In the genomic region with DNA sequence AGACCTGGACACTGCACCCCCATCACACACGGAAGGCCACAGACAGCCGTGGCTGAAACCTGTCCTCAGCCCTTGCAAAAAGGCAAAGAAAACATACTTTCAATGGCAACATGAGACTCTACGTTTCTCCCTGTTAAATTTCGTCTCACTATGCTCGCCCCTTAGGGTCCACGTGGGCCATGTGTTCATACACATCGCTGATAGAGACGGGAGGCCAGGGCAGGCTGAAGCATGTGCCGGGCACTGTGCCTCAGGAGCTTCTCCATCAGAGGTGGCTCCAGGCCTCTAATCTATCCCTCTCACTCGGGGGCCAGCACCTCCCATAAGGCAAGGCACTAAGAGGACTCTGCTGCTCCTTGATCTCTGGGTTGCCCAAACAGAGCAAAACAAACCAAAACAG, we compare ENCODE assay signal across 19 cellular contexts.
"Had no signal": no experiment of that assay in that cellular context is flagged by ENCODE, and none has a peak within 500 bp of the region (broad histone marks: within the 10 kb centered on the region; RNA-seq: fewer than 3 reads in every experiment).

No MANE protein-coding gene starts in this region.

- H3K9me3 Mint-ChIP-seq: effector memory CD8-positive, alpha-beta T cell; type B pancreatic cell had no signal

- H3K4me3 Mint-ChIP-seq: dendritic cell treated with granulocyte-macrophage colony-stimulating factor and Interleukin-4, amounts not matched to agents 40 ng/mL and 50 ng/mL, for 4 days; effector memory CD8-positive, alpha-beta T cell; nephron; type B pancreatic cell had no signal

- ATAC-seq: effector memory CD8-positive, alpha-beta T cell; gastroesophageal sphincter; lower lobe of right lung; sciatic nerve had no signal

- H3K27me3 ChIP-seq: esophagus squamous epithelium, gastroesophageal sphincter, stomach had no signal

- H3K27ac Mint-ChIP-seq: dendritic cell treated with granulocyte-macrophage colony-stimulating factor and Interleukin-4, amounts not matched to agents 40 ng/mL and 50 ng/mL, for 4 days; effector memory CD8-positive, alpha-beta T cell; nephron had no signal

- H3K9me3 ChIP-seq: esophagus squamous epithelium, left ventricle myocardium inferior had no signal

- H3K4me3 ChIP-seq: esophagus squamous epithelium, gastroesophageal sphincter, left ventricle myocardium inferior, lower lobe of right lung, skin epidermis, stomach had no signal

- H3K27me3 Mint-ChIP-seq: dendritic cell treated with granulocyte-macrophage colony-stimulating factor and Interleukin-4, amounts not matched to agents 40 ng/mL and 50 ng/mL, for 4 days; type B pancreatic cell had no signal

- DNase-seq: effector memory CD8-positive, alpha-beta T cell; esophagus squamous epithelium; foreskin fibroblast; glutamatergic neuron; left ventricle myocardium inferior; lower lobe of right lung; mesenchymal stem cell; naive B cell; occipital lobe; stimulated activated CD4-positive, alpha-beta T cell treated with anti-CD3 and anti-CD28 coated beads, Interleukin-12 subunit alpha, Interleukin-12 subunit beta, amount 100 ng/mL, for 4 hours; stimulated activated naive CD4-positive, alpha-beta T cell; stomach; substantia nigra had no signal

- H3K27ac ChIP-seq: esophagus squamous epithelium, left ventricle myocardium inferior, lower lobe of right lung, skin epidermis, stomach had no signal
